Comparison of ENCODE assay signal across 24 cellular contexts in genomic region chr10:73287441-73287840, GRCh38.
"Had no signal": no experiment of that assay in that cellular context is flagged by ENCODE, and none has a peak within 500 bp of the region (broad histone marks: within the 10 kb centered on the region; RNA-seq: fewer than 3 reads in every experiment).

No MANE protein-coding gene starts in this region.

- H3K4me1 ChIP-seq: breast epithelium, left ventricle myocardium inferior, spleen, thyroid gland, upper lobe of right lung had no signal

- H3K4me3 ChIP-seq: breast epithelium, dorsolateral prefrontal cortex, hepatocyte, left ventricle myocardium inferior, spleen, thyroid gland, upper lobe of right lung had no signal

- H3K27me3 Mint-ChIP-seq: activated CD4-positive, alpha-beta T cell treated with anti-CD3 and anti-CD28 coated beads, Interleukin-2, amount 10 ng/mL, durations not matched to agents 7 days and 5 days; activated naive CD8-positive, alpha-beta T cell treated with anti-CD3 and anti-CD28 coated beads for 36 hours; central memory CD8-positive, alpha-beta T cell; effector memory CD8-positive, alpha-beta T cell; progenitor cell of endocrine pancreas had no signal

- H3K27ac ChIP-seq: breast epithelium, dorsolateral prefrontal cortex, hepatocyte, left ventricle myocardium inferior, spleen, thyroid gland, upper lobe of right lung, VCaP had no signal

- H3K9me3 Mint-ChIP-seq: activated CD4-positive, alpha-beta T cell treated with anti-CD3 and anti-CD28 coated beads, Interleukin-2, amount 10 ng/mL, durations not matched to agents 7 days and 5 days; central memory CD8-positive, alpha-beta T cell; effector memory CD8-positive, alpha-beta T cell; natural killer cell treated with Interleukin-12 subunit alpha and Interleukin-12 subunit beta and Interleukin-15 and Interleukin-18, amount 100 ng/mL, for 72 hours had no signal

- DNase-seq: activated CD4-positive, alpha-beta T cell treated with anti-CD3 and anti-CD28 coated beads, Interleukin-2, amount 10 ng/mL, durations not matched to agents 7 days and 5 days; activated CD8-positive, alpha-beta T cell treated with anti-CD3 and anti-CD28 coated beads, Interleukin-2, amount 10 ng/mL, durations not matched to agents 7 days and 5 days; activated naive CD8-positive, alpha-beta T cell treated with anti-CD3 and anti-CD28 coated beads for 36 hours; activated T-cell treated with anti-CD3 and anti-CD28 coated beads, Interleukin-2, amount 50 U/mL, for 1 hour; dorsolateral prefrontal cortex; effector memory CD8-positive, alpha-beta T cell; glutamatergic neuron; kidney glomerular epithelial cell; left ventricle myocardium inferior; midbrain; retina; spleen; stimulated activated CD4-positive, alpha-beta T cell treated with anti-CD3 and anti-CD28 coated beads, Interleukin-4, amount 100 ng/mL, for 24 hours; stimulated activated naive CD8-positive, alpha-beta T cell treated with anti-CD3 and anti-CD28 coated beads, Interleukin-15, Interleukin-2, amounts not matched to agents 100 U/mL and 50 U/mL, for 24 hours; thyroid gland; upper lobe of right lung had no signal

- H3K36me3 ChIP-seq: breast epithelium, thyroid gland, upper lobe of right lung had no signal

- ATAC-seq: activated CD4-positive, CD25-positive, alpha-beta regulatory T cell treated with anti-CD3 and anti-CD28 coated beads, Interleukin-2, amount 50 U/mL, for 24 hours; activated CD8-positive, alpha-beta T cell treated with anti-CD3 and anti-CD28 coated beads, Interleukin-2, amount 10 ng/mL, durations not matched to agents 7 days and 5 days; effector memory CD8-positive, alpha-beta T cell; esophagus mucosa; natural killer cell treated with Interleukin-12 subunit alpha and Interleukin-12 subunit beta and Interleukin-15 and Interleukin-18, amount 100 ng/mL, for 72 hours; stimulated activated naive CD8-positive, alpha-beta T cell treated with anti-CD3 and anti-CD28 coated beads, Interleukin-15, Interleukin-2, amounts not matched to agents 100 U/mL and 50 U/mL, for 24 hours; upper lobe of right lung had no signal

- H3K4me1 Mint-ChIP-seq: activated CD4-positive, alpha-beta T cell treated with anti-CD3 and anti-CD28 coated beads, Interleukin-2, amount 10 ng/mL, durations not matched to agents 7 days and 5 days; activated naive CD8-positive, alpha-beta T cell treated with anti-CD3 and anti-CD28 coated beads for 36 hours; central memory CD8-positive, alpha-beta T cell had no signal

- H3K27me3 ChIP-seq: breast epithelium, dorsolateral prefrontal cortex, hepatocyte, spleen, thyroid gland, upper lobe of right lung had no signal

- H3K27ac Mint-ChIP-seq: activated CD4-positive, alpha-beta T cell treated with anti-CD3 and anti-CD28 coated beads, Interleukin-2, amount 10 ng/mL, durations not matched to agents 7 days and 5 days; activated CD8-positive, alpha-beta T cell treated with anti-CD3 and anti-CD28 coated beads, Interleukin-2, amount 10 ng/mL, durations not matched to agents 7 days and 5 days; activated naive CD8-positive, alpha-beta T cell treated with anti-CD3 and anti-CD28 coated beads for 36 hours; effector memory CD8-positive, alpha-beta T cell; natural killer cell treated with Interleukin-12 subunit alpha and Interleukin-12 subunit beta and Interleukin-15 and Interleukin-18, amount 100 ng/mL, for 72 hours; progenitor cell of endocrine pancreas had no signal

- H3K9me3 ChIP-seq: breast epithelium, thyroid gland, upper lobe of right lung had no signal

- H3K4me3 Mint-ChIP-seq: activated CD4-positive, alpha-beta T cell treated with anti-CD3 and anti-CD28 coated beads, Interleukin-2, amount 10 ng/mL, durations not matched to agents 7 days and 5 days; activated CD8-positive, alpha-beta T cell treated with anti-CD3 and anti-CD28 coated beads, Interleukin-2, amount 10 ng/mL, durations not matched to agents 7 days and 5 days; activated naive CD8-positive, alpha-beta T cell treated with anti-CD3 and anti-CD28 coated beads for 36 hours; central memory CD8-positive, alpha-beta T cell; effector memory CD8-positive, alpha-beta T cell; natural killer cell treated with Interleukin-12 subunit alpha and Interleukin-12 subunit beta and Interleukin-15 and Interleukin-18, amount 100 ng/mL, for 72 hours had no signal
